Comparison of ENCODE assay signal across 2 cellular contexts in the genomic region with DNA sequence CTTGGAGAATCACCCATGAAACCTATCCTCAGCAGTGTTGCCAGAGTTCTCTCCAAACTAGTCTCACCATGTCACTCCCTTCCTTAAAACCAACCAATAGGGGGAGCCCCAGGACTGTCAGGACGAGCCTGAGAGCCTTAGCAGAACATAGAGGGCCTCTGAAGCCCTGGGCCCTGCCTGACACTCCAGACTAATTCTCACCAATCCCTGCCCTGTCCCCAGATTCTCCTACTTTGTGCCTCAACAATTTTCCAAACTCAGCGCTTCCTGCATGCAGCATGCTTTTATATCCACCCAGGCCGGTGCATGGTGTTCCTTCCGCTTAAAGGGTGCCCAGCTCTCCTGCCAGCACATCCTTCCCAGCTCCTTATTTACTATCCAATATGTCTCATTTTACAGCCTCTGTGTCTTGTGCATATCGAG.
TF ChIP-seq lines count a peak whose summit lies in the region.

No MANE protein-coding gene starts in this region.

TF ChIP-seq in GM23338, 12 proteins besides CTCF, POLR2A, EP300 and RAD21 (continued from another document and continues in another):
- TF ChIP-seq, protein P1, sequence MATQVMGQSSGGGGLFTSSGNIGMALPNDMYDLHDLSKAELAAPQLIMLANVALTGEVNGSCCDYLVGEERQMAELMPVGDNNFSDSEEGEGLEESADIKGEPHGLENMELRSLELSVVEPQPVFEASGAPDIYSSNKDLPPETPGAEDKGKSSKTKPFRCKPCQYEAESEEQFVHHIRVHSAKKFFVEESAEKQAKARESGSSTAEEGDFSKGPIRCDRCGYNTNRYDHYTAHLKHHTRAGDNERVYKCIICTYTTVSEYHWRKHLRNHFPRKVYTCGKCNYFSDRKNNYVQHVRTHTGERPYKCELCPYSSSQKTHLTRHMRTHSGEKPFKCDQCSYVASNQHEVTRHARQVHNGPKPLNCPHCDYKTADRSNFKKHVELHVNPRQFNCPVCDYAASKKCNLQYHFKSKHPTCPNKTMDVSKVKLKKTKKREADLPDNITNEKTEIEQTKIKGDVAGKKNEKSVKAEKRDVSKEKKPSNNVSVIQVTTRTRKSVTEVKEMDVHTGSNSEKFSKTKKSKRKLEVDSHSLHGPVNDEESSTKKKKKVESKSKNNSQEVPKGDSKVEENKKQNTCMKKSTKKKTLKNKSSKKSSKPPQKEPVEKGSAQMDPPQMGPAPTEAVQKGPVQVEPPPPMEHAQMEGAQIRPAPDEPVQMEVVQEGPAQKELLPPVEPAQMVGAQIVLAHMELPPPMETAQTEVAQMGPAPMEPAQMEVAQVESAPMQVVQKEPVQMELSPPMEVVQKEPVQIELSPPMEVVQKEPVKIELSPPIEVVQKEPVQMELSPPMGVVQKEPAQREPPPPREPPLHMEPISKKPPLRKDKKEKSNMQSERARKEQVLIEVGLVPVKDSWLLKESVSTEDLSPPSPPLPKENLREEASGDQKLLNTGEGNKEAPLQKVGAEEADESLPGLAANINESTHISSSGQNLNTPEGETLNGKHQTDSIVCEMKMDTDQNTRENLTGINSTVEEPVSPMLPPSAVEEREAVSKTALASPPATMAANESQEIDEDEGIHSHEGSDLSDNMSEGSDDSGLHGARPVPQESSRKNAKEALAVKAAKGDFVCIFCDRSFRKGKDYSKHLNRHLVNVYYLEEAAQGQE (IDR thresholded peaks at IDR 0.05; ENCODE audit: unreplicated experiment) = no peak
- TF ChIP-seq ETS1 (IDR thresholded peaks at IDR 0.05) (no peak), EZH2 (IDR thresholded peaks at IDR 0.05; ENCODE audit: low read depth, unreplicated experiment) (no peak), NANOG (IDR thresholded peaks at IDR 0.05; ENCODE audit: borderline replicate concordance) (no peak), POLR2AphosphoS5 (IDR thresholded peaks at IDR 0.05; ENCODE audit: low read depth) (no peak), EZH2phosphoT487 (IDR thresholded peaks at IDR 0.05; ENCODE audit: unreplicated experiment) (no peak), ZNF462 (CRISPR knock-in tag; IDR thresholded peaks at IDR 0.05) (no peak), CREB1 (CRISPR knock-in tag; IDR thresholded peaks at IDR 0.05; ENCODE audit: low read depth) (no peak), STAT1 (IDR thresholded peaks at IDR 0.05; ENCODE audit: unreplicated experiment) (no peak), ZNF114 (CRISPR knock-in tag; IDR thresholded peaks at IDR 0.05) (no peak)

TF ChIP-seq in SK-N-SH treated with all-trans-retinoic acid at 6 μM for 48 hours, 23 proteins besides CTCF, POLR2A, EP300 and RAD21 (continued from another document):
- TF ChIP-seq, protein P2, sequence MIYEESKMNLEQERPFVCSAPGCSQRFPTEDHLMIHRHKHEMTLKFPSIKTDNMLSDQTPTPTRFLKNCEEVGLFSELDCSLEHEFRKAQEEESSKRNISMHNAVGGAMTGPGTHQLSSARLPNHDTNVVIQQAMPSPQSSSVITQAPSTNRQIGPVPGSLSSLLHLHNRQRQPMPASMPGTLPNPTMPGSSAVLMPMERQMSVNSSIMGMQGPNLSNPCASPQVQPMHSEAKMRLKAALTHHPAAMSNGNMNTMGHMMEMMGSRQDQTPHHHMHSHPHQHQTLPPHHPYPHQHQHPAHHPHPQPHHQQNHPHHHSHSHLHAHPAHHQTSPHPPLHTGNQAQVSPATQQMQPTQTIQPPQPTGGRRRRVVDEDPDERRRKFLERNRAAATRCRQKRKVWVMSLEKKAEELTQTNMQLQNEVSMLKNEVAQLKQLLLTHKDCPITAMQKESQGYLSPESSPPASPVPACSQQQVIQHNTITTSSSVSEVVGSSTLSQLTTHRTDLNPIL (CRISPR knock-in tag; IDR thresholded peaks at IDR 0.05; ENCODE audit: low read depth) = no peak
- TF ChIP-seq, protein P3, sequence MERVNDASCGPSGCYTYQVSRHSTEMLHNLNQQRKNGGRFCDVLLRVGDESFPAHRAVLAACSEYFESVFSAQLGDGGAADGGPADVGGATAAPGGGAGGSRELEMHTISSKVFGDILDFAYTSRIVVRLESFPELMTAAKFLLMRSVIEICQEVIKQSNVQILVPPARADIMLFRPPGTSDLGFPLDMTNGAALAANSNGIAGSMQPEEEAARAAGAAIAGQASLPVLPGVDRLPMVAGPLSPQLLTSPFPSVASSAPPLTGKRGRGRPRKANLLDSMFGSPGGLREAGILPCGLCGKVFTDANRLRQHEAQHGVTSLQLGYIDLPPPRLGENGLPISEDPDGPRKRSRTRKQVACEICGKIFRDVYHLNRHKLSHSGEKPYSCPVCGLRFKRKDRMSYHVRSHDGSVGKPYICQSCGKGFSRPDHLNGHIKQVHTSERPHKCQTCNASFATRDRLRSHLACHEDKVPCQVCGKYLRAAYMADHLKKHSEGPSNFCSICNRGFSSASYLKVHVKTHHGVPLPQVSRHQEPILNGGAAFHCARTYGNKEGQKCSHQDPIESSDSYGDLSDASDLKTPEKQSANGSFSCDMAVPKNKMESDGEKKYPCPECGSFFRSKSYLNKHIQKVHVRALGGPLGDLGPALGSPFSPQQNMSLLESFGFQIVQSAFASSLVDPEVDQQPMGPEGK (CRISPR knock-in tag; IDR thresholded peaks at IDR 0.05; ENCODE audit: borderline replicate concordance) = no peak
- no peak for TF ChIP-seq ZFP30 (CRISPR knock-in tag; IDR thresholded peaks at IDR 0.05)
- no peak for TF ChIP-seq ZNF70 (CRISPR knock-in tag; IDR thresholded peaks at IDR 0.05)
- TF ChIP-seq, protein P4, sequence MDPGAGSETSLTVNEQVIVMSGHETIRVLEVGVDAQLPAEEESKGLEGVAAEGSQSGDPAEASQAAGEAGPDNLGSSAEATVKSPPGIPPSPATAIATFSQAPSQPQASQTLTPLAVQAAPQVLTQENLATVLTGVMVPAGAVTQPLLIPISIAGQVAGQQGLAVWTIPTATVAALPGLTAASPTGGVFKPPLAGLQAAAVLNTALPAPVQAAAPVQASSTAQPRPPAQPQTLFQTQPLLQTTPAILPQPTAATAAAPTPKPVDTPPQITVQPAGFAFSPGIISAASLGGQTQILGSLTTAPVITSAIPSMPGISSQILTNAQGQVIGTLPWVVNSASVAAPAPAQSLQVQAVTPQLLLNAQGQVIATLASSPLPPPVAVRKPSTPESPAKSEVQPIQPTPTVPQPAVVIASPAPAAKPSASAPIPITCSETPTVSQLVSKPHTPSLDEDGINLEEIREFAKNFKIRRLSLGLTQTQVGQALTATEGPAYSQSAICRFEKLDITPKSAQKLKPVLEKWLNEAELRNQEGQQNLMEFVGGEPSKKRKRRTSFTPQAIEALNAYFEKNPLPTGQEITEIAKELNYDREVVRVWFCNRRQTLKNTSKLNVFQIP (CRISPR knock-in tag; IDR thresholded peaks at IDR 0.05; ENCODE audit: borderline replicate concordance, low read depth) = no peak
- no peak for TF ChIP-seq ARNTL (CRISPR knock-in tag; IDR thresholded peaks at IDR 0.05; ENCODE audit: borderline replicate concordance, low read depth)
